ENCODE assay signal across 22 cellular contexts in genomic region chr7:1252543-1253090, GRCh38. TPM values are rescaled to one million over a fixed set of nuclear protein-coding genes. Genes with fewer than 3 reads are reported as not detected.
"Had no signal": no experiment of that assay in that cellular context is flagged by ENCODE, and none has a peak within 500 bp of the region (broad histone marks: within the 10 kb centered on the region; RNA-seq: fewer than 3 reads in every experiment).

No MANE protein-coding gene starts in this region.

- H3K79me2 ChIP-seq: hepatocyte had no signal

- H3K27ac ChIP-seq: colonic mucosa, esophagus squamous epithelium, gastroesophageal sphincter, hepatocyte, stomach, thoracic aorta, transverse colon had no signal

- DNase-seq: cerebellar nuclear complex; colonic mucosa; dermis blood vessel endothelial cell; esophagus squamous epithelium; foreskin fibroblast; naive B cell; small intestine; stimulated activated CD4-positive, alpha-beta T cell treated with anti-CD3 and anti-CD28 coated beads, Interleukin-12 subunit alpha, Interleukin-12 subunit beta, amount 100 ng/mL, for 4 hours; stimulated activated naive CD4-positive, alpha-beta T cell; stomach; substantia nigra; transverse colon had no signal

- H3K27ac Mint-ChIP-seq: naive B cell, nephron had no signal

- H3K9me3 Mint-ChIP-seq: naive B cell, nephron had no signal

- H3K4me2 ChIP-seq: hepatocyte had no signal

- H3K36me3 ChIP-seq: colonic mucosa, esophagus squamous epithelium, gastroesophageal sphincter, stomach, thoracic aorta, transverse colon had no signal

- H2AFZ ChIP-seq: hepatocyte had no signal

- H3K4me1 ChIP-seq: colonic mucosa had no signal

- FAIRE-seq: small intestine had no signal

- H3K36me3 Mint-ChIP-seq: naive B cell had no signal

- H3K9me3 ChIP-seq: colonic mucosa, esophagus squamous epithelium, gastroesophageal sphincter, stomach, thoracic aorta, transverse colon had no signal

- H3K4me3 Mint-ChIP-seq: naive B cell, nephron had no signal

- H3K4me3 ChIP-seq: colonic mucosa, esophagus squamous epithelium, gastroesophageal sphincter, hepatocyte, stomach, thoracic aorta, transverse colon had no signal

- ATAC-seq: gastroesophageal sphincter had no signal

RNA-seq across cellular contexts. Expression of gene UNCX, which starts 19.9 kb away (rescaled TPM):
- total RNA-seq: colonic mucosa, dermis blood vessel endothelial cell, esophagus squamous epithelium, gastroesophageal sphincter, hepatocyte, left colon, lower leg skin, mucosa of gallbladder, osteoblast, pulmonary artery endothelial cell, stomach, thoracic aorta, transverse colon, ureter had no signal
- polyA plus RNA-seq: hepatocyte, small intestine, stomach had no signal
